8 cellular contexts compared by ENCODE assay signal in the genomic region with DNA sequence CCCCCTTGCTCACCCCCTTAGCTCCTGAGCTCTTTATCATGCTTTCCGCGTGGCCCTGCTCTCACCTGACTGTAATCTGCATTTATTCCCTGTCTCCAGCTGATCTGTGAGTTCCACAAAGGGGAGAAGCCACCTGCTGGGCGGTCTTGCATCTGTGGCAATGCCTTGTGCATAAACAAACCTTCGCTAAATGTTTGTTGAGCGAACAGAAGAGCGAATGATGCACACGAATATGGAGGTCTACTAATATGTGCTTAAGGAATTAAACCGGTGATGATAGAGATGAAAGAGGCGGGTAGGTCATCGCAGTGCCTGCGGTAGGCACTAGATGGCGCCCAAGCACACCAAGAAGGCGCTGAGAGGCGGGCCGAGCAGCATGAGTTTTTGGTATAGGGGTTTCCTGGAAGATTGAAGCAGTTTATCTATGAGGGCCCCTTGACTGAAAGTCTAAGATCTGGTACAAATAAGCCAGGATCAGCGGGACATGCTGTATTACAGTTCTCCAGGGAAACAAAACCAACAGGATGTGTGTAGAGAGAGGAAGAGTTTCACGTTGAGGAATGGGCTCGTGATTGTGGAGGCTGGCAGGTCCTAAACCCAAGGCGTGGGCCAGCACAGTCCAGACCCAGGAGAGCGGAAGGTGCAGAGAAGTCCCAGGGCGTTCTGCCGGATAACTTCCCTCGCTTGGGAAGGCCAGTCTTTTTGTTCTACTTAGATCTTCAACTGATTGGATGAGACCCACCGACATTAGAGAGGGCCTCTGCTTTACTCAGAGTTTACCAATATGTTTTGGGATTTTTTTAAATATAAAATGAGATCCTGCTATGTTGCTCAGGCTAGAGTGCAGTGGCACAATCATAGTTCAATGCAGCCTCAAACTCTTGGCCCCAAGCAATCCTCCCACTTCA. TPM values are rescaled to one million over a fixed set of nuclear protein-coding genes. Genes with fewer than 3 reads are reported as not detected.
DNase-seq lines count a peak whose midpoint lies in the region; ATAC-seq and TF ChIP-seq lines count a peak whose summit lies in the region.

No MANE protein-coding gene starts in this region.

- no peaks in the 10 kb centered on the region for H3K9me3 ChIP-seq in SK-N-SH
- H3K9me3 ChIP-seq in cardiac muscle cell (ENCODE audit: low read depth): no peaks in the 10 kb centered on the region
- no peaks in the 10 kb centered on the region for H3K9me3 ChIP-seq in ovary
- no peaks in the 10 kb centered on the region for H3K9me3 ChIP-seq in tibial nerve

- H3K36me3 ChIP-seq in SK-N-SH (replicated peaks in 1 of 2; ENCODE audit: control insufficient read depth in 1 of 2, insufficient read depth in 2 of 2, low read length in 1 of 2): no peaks in the 10 kb centered on the region
- no peaks in the 10 kb centered on the region for H3K36me3 ChIP-seq in cardiac muscle cell
- H3K36me3 ChIP-seq in ovary: no peaks in the 10 kb centered on the region
- H3K36me3 ChIP-seq in tibial nerve: no peaks in the 10 kb centered on the region

- H3K4me1 ChIP-seq in SK-N-SH (ENCODE audit: control insufficient read depth in 1 of 2, insufficient read depth in 2 of 2, low read depth in 1 of 2, low read length in 1 of 2) (peaks cover 4 to 8% of the 10 kb centered on the region in 2 experiments; a peak in 1 of 4 replicates), cardiac muscle cell (ENCODE audit: low read depth) (peaks cover 4% of the 10 kb centered on the region), ovary (ENCODE audit: insufficient read depth) (peaks cover 3% of the 10 kb centered on the region), tibial nerve (peaks cover 0 to 49% (median 9%) of the 10 kb centered on the region in 4 donors)

- CTCF ChIA-PET in SK-N-SH (lab: Yijun Ruan, JAX): interaction anchor here (0.6 to 2.5 kb wide), 30 partner anchors 10 to 980 kb away, joined by 3 to 22 read pairs (median 4); partner anchors contain the start of gene B3GALNT2
- CTCF ChIA-PET in activated naive CD4-positive, alpha-beta T cell treated with anti-CD3 and anti-CD28 coated beads for 36 hours (lab: Charles Lee): interaction anchor here (0.6 to 4.1 kb wide), 13 partner anchors 11 to 687 kb away, joined by 3 to 33 read pairs (median 4); partner anchors contain the start of gene B3GALNT2

- no peaks in the 10 kb centered on the region for H4K20me1 ChIP-seq in SK-N-SH (ENCODE audit: insufficient read depth)

- H3K27me3 ChIP-seq in SK-N-SH (ENCODE audit: insufficient read depth): no peaks in the 10 kb centered on the region
- no peaks in the 10 kb centered on the region for H3K27me3 ChIP-seq in cardiac muscle cell
- no peaks in the 10 kb centered on the region for H3K27me3 ChIP-seq in ovary
- H3K27me3 ChIP-seq in tibial nerve: no peaks in the 10 kb centered on the region

- no peak overlapping the region for H3K27ac Mint-ChIP-seq in activated naive CD4-positive, alpha-beta T cell treated with anti-CD3 and anti-CD28 coated beads for 36 hours

- no peak overlapping the region for H2AFZ ChIP-seq in SK-N-SH (ENCODE audit: low read depth)

- DNase-seq in AG09319 (ENCODE audit: extremely low read depth, low read depth): peak; percentile 20
- DNase-seq in SK-N-SH: peak; percentile 83
- DNase-seq in activated naive CD4-positive, alpha-beta T cell treated with anti-CD3 and anti-CD28 coated beads for 36 hours: peak; percentile 92
- DNase-seq in cardiac muscle cell (ENCODE audit: low read depth in 1 of 2, low spot score in 1 of 2): peak; percentile 77 to 79
- peak; percentile 66 to 86 (median 79) for DNase-seq in ovary
- DNase-seq in tibial nerve (ENCODE audit: low spot score in 2 of 2): peak; percentile 75 to 87

- H3K9me3 Mint-ChIP-seq in activated naive CD4-positive, alpha-beta T cell treated with anti-CD3 and anti-CD28 coated beads for 36 hours: no peaks in the 10 kb centered on the region

- ATAC-seq in GM19351 (IDR thresholded peaks at IDR 0.05; ENCODE audit: unreplicated experiment): peak; percentile 82

- TF ChIP-seq CTCF in AG09319 (IDR thresholded peaks at IDR 0.05; ENCODE audit: low read depth, low read length): peak; percentile 91
- peak; percentile 99 for TF ChIP-seq CTCF in LNCAP (IDR thresholded peaks at IDR 0.05)
- TF ChIP-seq CTCF in SK-N-SH (IDR thresholded peaks at IDR 0.05): peak; percentile 96
- peak; percentile 95 for TF ChIP-seq CTCF in cardiac muscle cell (IDR thresholded peaks at IDR 0.05; ENCODE audit: low read depth, low read length)
- TF ChIP-seq CTCF in ovary (IDR thresholded peaks at IDR 0.05): peak; percentile 72 to 80 (median 72)
- TF ChIP-seq CTCF in tibial nerve (IDR thresholded peaks at IDR 0.05): peak; percentile 73 to 92 (median 83)

- H3K27ac ChIP-seq in SK-N-SH (ENCODE audit: low read depth in 2 of 2, low read length in 1 of 2): no peak overlapping the region
- H3K27ac ChIP-seq in cardiac muscle cell: no peak overlapping the region
- no peak overlapping the region for H3K27ac ChIP-seq in ovary
- H3K27ac ChIP-seq in tibial nerve: peak overlapping the region in 3 of 4 donors; percentile 1 to 87 (median 80)

- peaks cover 2% of the 10 kb centered on the region for H3K27me3 Mint-ChIP-seq in activated naive CD4-positive, alpha-beta T cell treated with anti-CD3 and anti-CD28 coated beads for 36 hours (ENCODE audit: low read depth)

- no peaks in the 10 kb centered on the region for H3F3A ChIP-seq in SK-N-SH (replicated peaks; ENCODE audit: insufficient read depth)

- H3K9me2 ChIP-seq in SK-N-SH: no peaks in the 10 kb centered on the region

- no peak for TF ChIP-seq POLR2A in ovary (IDR thresholded peaks at IDR 0.05)
- no peak for TF ChIP-seq POLR2A in tibial nerve (IDR thresholded peaks at IDR 0.05)

- peaks cover 7% of the 10 kb centered on the region for H3K4me1 Mint-ChIP-seq in activated naive CD4-positive, alpha-beta T cell treated with anti-CD3 and anti-CD28 coated beads for 36 hours (ENCODE audit: low read depth)

- TF ChIP-seq EP300 in SK-N-SH (IDR thresholded peaks at IDR 0.05; ENCODE audit: borderline replicate concordance in 1 of 2, low read depth in 1 of 2, low read length in 1 of 2) (no peak), ovary (IDR thresholded peaks at IDR 0.05) (no peak), tibial nerve (IDR thresholded peaks at IDR 0.05) (no peak)

- H3K4me3 ChIP-seq in SK-N-SH (ENCODE audit: low read depth in 2 of 2, low read length in 1 of 2): no peak overlapping the region; a peak in 1 of 4 replicates
- no peak overlapping the region for H3K4me3 ChIP-seq in cardiac muscle cell
- no peak overlapping the region for H3K4me3 ChIP-seq in ovary
- peak overlapping the region in 3 of 4 donors; percentile 5 to 32 (median 32) for H3K4me3 ChIP-seq in tibial nerve

- H3K4me3 Mint-ChIP-seq in activated naive CD4-positive, alpha-beta T cell treated with anti-CD3 and anti-CD28 coated beads for 36 hours: no peak overlapping the region

- POLR2A ChIA-PET in SK-N-SH (lab: Yijun Ruan, JAX): interaction anchor here (0.6 kb wide), 1 partner anchor 596 kb away, joined by 3 read pairs; no protein-coding TSS in a partner anchor

- H3K79me2 ChIP-seq in SK-N-SH (ENCODE audit: insufficient read depth): no peaks in the 10 kb centered on the region

- H3K36me3 Mint-ChIP-seq in activated naive CD4-positive, alpha-beta T cell treated with anti-CD3 and anti-CD28 coated beads for 36 hours (ENCODE audit: low read depth): no peaks in the 10 kb centered on the region

- intact Hi-C loops in activated naive CD4-positive, alpha-beta T cell treated with anti-CD3 and anti-CD28 coated beads for 36 hours (cut with micrococcal nuclease): loop anchor here (1.0 to 5.0 kb wide), 5 partner anchors 323 to 878 kb away; partner anchors contain the start of gene B3GALNT2
- intact Hi-C loops in ovary (cut with DNase I): loop anchor here in 2 of 4 donors (5.0 kb wide), 1 partner anchor 607 kb away; no protein-coding TSS in a partner anchor

- no peak overlapping the region for H3K9ac ChIP-seq in SK-N-SH

- H3K4me2 ChIP-seq in SK-N-SH: no peak overlapping the region

- TF ChIP-seq RAD21 in SK-N-SH (IDR thresholded peaks at IDR 0.05; ENCODE audit: low read length): peak; percentile 88

- WGBS in SK-N-SH (ENCODE audit: low lambda C conversion rate): 39% methylated on average over 24 of the region's 24 CpGs
- 26 to 29% (median 28%) methylated on average over 24 of the region's 24 CpGs for WGBS in ovary, 3 donors
- 28 to 34% methylated on average over 24 of the region's 24 CpGs for WGBS in tibial nerve, 2 donors

TF ChIP-seq in SK-N-SH, 30 proteins besides CTCF, POLR2A, EP300 and RAD21:
- TF ChIP-seq USF2 (IDR thresholded peaks at IDR 0.05; ENCODE audit: borderline replicate concordance, low read depth, low read length) (no peak), SMC3 (IDR thresholded peaks at IDR 0.05; ENCODE audit: low read depth, low read length) (peak; percentile 69), MXI1 (IDR thresholded peaks at IDR 0.05; ENCODE audit: low read depth, low read length) (no peak), TEAD4 (IDR thresholded peaks at IDR 0.05; ENCODE audit: borderline replicate concordance, insufficient read depth) (no peak)
- TF ChIP-seq, protein P1, sequence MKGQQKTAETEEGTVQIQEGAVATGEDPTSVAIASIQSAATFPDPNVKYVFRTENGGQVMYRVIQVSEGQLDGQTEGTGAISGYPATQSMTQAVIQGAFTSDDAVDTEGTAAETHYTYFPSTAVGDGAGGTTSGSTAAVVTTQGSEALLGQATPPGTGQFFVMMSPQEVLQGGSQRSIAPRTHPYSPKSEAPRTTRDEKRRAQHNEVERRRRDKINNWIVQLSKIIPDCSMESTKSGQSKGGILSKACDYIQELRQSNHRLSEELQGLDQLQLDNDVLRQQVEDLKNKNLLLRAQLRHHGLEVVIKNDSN (IDR thresholded peaks at IDR 0.05; ENCODE audit: borderline replicate concordance, low read depth): no peak
TF ChIP-seq in SK-N-SH: peak in this region for 1.

RNA-seq across cellular contexts. Expression of gene TOMM20, which starts 34.7 kb away (rescaled TPM):
- 71.3 and 86.2 TPM in 2 replicates for polyA plus RNA-seq in SK-N-SH (2012; rRNA removed)
- 127 and 146 TPM in 2 replicates for polyA plus RNA-seq in SK-N-SH (2012; cell fraction: cytosol; rRNA removed)
- polyA plus RNA-seq in SK-N-SH (2012; cell fraction: nucleus; rRNA removed): 19.1 and 35.3 TPM in 2 replicates
- 100 to 1,000 TPM; 155 to 192 TPM for total RNA-seq in activated naive CD4-positive, alpha-beta T cell treated with anti-CD3 and anti-CD28 coated beads for 36 hours
- total RNA-seq in cardiac muscle cell: 92.9 and 114 TPM in 2 replicates
- 71.8 and 93.6 TPM in 2 replicates for polyA plus RNA-seq in cardiac muscle cell
- total RNA-seq in ovary: 100 to 1,000 TPM; 104 to 153 (median 118) TPM
- polyA plus RNA-seq in ovary: 100 to 1,000 TPM; 120 to 124 TPM
- 100 to 1,000 TPM in 1 of 4 donors, 10 to 100 TPM in 3; 57.6 to 105 (median 83.1) TPM for total RNA-seq in tibial nerve

Comparison
In these comparisons a context has a peak if more than half of its experiments do, and no peak if none do; other contexts are left out.
1. DNase-seq: peak in every context shown above with its lines; median percentile 92 in activated naive CD4-positive, alpha-beta T cell treated with anti-CD3 and anti-CD28 coated beads for 36 hours; 83 in SK-N-SH; 81 in tibial nerve; 79 in ovary; 78 in cardiac muscle cell; 20 in AG09319.
2. H3K27ac ChIP-seq: peak in tibial nerve (3 of 4); none in SK-N-SH (0 of 2), cardiac muscle cell (single experiment) and ovary (0 of 2).
3. H3K4me3 ChIP-seq: peak in tibial nerve (3 of 4); none in SK-N-SH (0 of 2), cardiac muscle cell (single experiment) and ovary (single experiment).
4. Peak in every context shown above with its lines, with median percentiles within 50 percentile points of each other: CTCF ChIP-seq.